ENCODE assay signal across 22 cellular contexts in the genomic region with DNA sequence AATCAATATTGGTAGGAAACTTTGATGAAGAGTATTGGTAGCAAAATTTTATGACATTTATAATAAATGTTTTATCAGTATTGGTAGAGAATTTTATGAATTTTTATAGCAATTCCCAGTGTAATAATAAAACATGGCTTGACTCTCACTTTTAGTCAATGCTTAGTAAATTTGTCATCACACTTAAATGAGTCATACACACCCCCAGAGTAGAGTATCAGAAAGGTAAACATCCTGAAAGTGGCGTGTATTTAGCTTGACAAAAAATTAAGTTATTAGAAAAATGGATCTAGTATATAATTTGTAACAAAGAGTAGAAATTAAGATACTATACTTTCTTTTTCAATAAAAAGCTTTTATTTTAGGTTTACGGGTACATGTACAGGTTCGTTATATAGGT. TPM values are rescaled to one million over a fixed set of nuclear protein-coding genes. Genes with fewer than 3 reads are reported as not detected.
"Had no signal": no experiment of that assay in that cellular context is flagged by ENCODE, and none has a peak within 500 bp of the region (broad histone marks: within the 10 kb centered on the region; RNA-seq: fewer than 3 reads in every experiment).

No MANE protein-coding gene starts in this region.

- FAIRE-seq: colon, frontal cortex, keratinocyte, TTC549 had no signal

- ATAC-seq: activated CD8-positive, alpha-beta T cell treated with anti-CD3 and anti-CD28 coated beads for 36 hours; body of pancreas; left lung; right cardiac atrium; WTC11 had no signal

- DNase-seq: activated CD4-positive, alpha-beta T cell treated with anti-CD3 and anti-CD28 coated beads for 48 hours; activated CD8-positive, alpha-beta T cell treated with anti-CD3 and anti-CD28 coated beads for 36 hours; activated naive CD4-positive, alpha-beta T cell treated with anti-CD3 and anti-CD28 coated beads for 36 hours; activated T-cell treated with anti-CD3 and anti-CD28 coated beads, Interleukin-2, amount 50 U/mL, for 24 hours; body of pancreas; central memory CD4-positive, alpha-beta T cell; left lung; right cardiac atrium; transverse colon; uterus had no signal

- H3K36me3 ChIP-seq: left lung, prostate gland, suprapubic skin, transverse colon, uterus had no signal

- H3K4me3 ChIP-seq: body of pancreas, left lung, prostate gland, suprapubic skin, transverse colon, uterus had no signal

- H3K27me3 ChIP-seq: body of pancreas, left lung, suprapubic skin, transverse colon, uterus had no signal

RNA-seq across cellular contexts. Expression of gene MS4A3, which starts 2.6 kb away (rescaled TPM):
- total RNA-seq: activated CD8-positive, alpha-beta T cell treated with anti-CD3 and anti-CD28 coated beads for 36 hours; activated naive CD4-positive, alpha-beta T cell treated with anti-CD3 and anti-CD28 coated beads for 36 hours; body of pancreas; lung microvascular endothelial cell; myocyte; neural crest cell; osteoblast; prostate gland; right cardiac atrium; suprapubic skin; transverse colon; uterus; WTC11 had no signal

RNA-seq across cellular contexts. Expression of gene OOSP2, which starts 18.8 kb away (rescaled TPM):
- total RNA-seq: activated CD8-positive, alpha-beta T cell treated with anti-CD3 and anti-CD28 coated beads for 36 hours; activated naive CD4-positive, alpha-beta T cell treated with anti-CD3 and anti-CD28 coated beads for 36 hours; body of pancreas; frontal cortex; left lung; lung microvascular endothelial cell; myocyte; neural crest cell; osteoblast; right cardiac atrium; skeletal muscle tissue; suprapubic skin; transverse colon; uterus; WTC11 had no signal

RNA-seq across cellular contexts. Expression of gene MS4A2, which starts 29.4 kb away (rescaled TPM):
- total RNA-seq: activated CD8-positive, alpha-beta T cell treated with anti-CD3 and anti-CD28 coated beads for 36 hours; activated naive CD4-positive, alpha-beta T cell treated with anti-CD3 and anti-CD28 coated beads for 36 hours; lung microvascular endothelial cell; myocyte; neural crest cell; osteoblast; WTC11 had no signal

RNA-seq across cellular contexts. Expression of gene OOSP4B, which starts 42.1 kb away (rescaled TPM):
- total RNA-seq: activated CD8-positive, alpha-beta T cell treated with anti-CD3 and anti-CD28 coated beads for 36 hours; activated naive CD4-positive, alpha-beta T cell treated with anti-CD3 and anti-CD28 coated beads for 36 hours; body of pancreas; frontal cortex; left lung; lung microvascular endothelial cell; myocyte; neural crest cell; osteoblast; prostate gland; right cardiac atrium; skeletal muscle tissue; suprapubic skin; transverse colon; uterus; WTC11 had no signal
